Comparison of ENCODE assay signal across 23 cellular contexts in the genomic region with DNA sequence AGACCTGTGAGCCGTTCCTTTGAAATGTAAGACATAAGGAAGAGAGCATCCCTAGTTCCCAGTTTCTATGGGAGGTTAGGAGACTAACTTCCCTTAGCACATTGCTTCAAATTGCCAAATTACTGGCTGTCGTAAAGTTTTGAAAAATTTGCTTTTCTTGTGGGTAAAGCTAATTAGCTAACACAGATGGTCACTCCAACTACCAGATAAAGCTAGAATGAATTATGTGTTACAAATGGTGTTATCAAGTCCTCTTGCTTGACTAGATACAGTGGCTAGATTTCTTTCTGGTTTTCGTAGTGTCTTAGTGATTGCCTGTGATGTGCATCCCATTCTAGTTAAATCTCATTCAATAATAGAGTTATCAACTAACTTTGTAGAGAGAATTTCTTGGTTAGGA.
"Had no signal": no experiment of that assay in that cellular context is flagged by ENCODE, and none has a peak within 500 bp of the region (broad histone marks: within the 10 kb centered on the region; RNA-seq: fewer than 3 reads in every experiment).

No MANE protein-coding gene starts in this region.

- H3K27me3 ChIP-seq: dorsolateral prefrontal cortex, esophagus muscularis mucosa, gastrocnemius medialis, heart right ventricle, left lung had no signal

- DNase-seq: dermis blood vessel endothelial cell; dorsolateral prefrontal cortex; effector CD4-positive, alpha-beta T cell; effector memory CD4-positive, alpha-beta T cell; foreskin melanocyte; gastrocnemius medialis; glutamatergic neuron; head of caudate nucleus; heart right ventricle; hippocampal formation; left cardiac atrium; left lung; left ventricle myocardium superior; lower lobe of right lung; mesenchymal stem cell; midbrain; naive thymus-derived CD4-positive, alpha-beta T cell; natural killer cell had no signal

- H3K36me3 ChIP-seq: esophagus muscularis mucosa, gastrocnemius medialis, heart right ventricle, left lung, lower lobe of right lung had no signal

- H3K9me3 ChIP-seq: esophagus muscularis mucosa, gastrocnemius medialis, lower lobe of right lung had no signal

- H3K4me1 ChIP-seq: esophagus muscularis mucosa, gastrocnemius medialis, heart right ventricle, left lung, lower lobe of right lung had no signal

- H3K27ac ChIP-seq: coronary artery, dorsolateral prefrontal cortex, esophagus muscularis mucosa, gastrocnemius medialis, heart right ventricle, left lung, lower lobe of right lung had no signal

- ATAC-seq: gastrocnemius medialis; heart right ventricle; left cardiac atrium; left lung; left ventricle myocardium superior; lower lobe of right lung; naive thymus-derived CD4-positive, alpha-beta T cell; natural killer cell had no signal

- FAIRE-seq: endothelial cell of umbilical vein, islet of Langerhans, keratinocyte had no signal

- H3K4me3 ChIP-seq: coronary artery, dorsolateral prefrontal cortex, esophagus muscularis mucosa, gastrocnemius medialis, heart right ventricle, left lung, lower lobe of right lung had no signal
